In genomic region chr4:150581611-150582010, GRCh38 we compare ENCODE assay signal across 17 cellular contexts. TPM values are rescaled to one million over a fixed set of nuclear protein-coding genes. Genes with fewer than 3 reads are reported as not detected.
A peak's percentile ranks its signal among the peaks of the same experiment; 100 is the strongest.
DNase-seq lines count a peak whose midpoint lies in the region; ATAC-seq and TF ChIP-seq lines count a peak whose summit lies in the region.
"Had no signal": no experiment of that assay in that cellular context is flagged by ENCODE, and none has a peak within 500 bp of the region (broad histone marks: within the 10 kb centered on the region; RNA-seq: fewer than 3 reads in every experiment).

No MANE protein-coding gene starts in this region.

- H3K27me3 ChIP-seq in iPS DF 6.9 (ENCODE audit: control insufficient read depth, insufficient read depth, low read length), result peaks cover 21% of the 10 kb centered on the region
- H3K27me3 ChIP-seq: BLaER1 treated with 17β-estradiol and CSF1 and Interleukin-3, amounts not matched to agents 10 nM and 100 nM had no signal

- H3K4me3 ChIP-seq in astrocyte of the spinal cord (ENCODE audit: low read depth, low read length) (peak overlapping the region; percentile 57), iPS DF 6.9 (ENCODE audit: low read length) (peak overlapping the region; percentile 22; the same call in 1 of the 2 replicates)
- H3K4me3 ChIP-seq: BLaER1 treated with 17β-estradiol and CSF1 and Interleukin-3, amounts not matched to agents 10 nM and 100 nM; thoracic aorta had no signal

- H3K27ac ChIP-seq in iPS DF 6.9 (ENCODE audit: low read length), result no peak overlapping the region
- H3K27ac ChIP-seq: BLaER1 treated with 17β-estradiol and CSF1 and Interleukin-3, amounts not matched to agents 10 nM and 100 nM; parathyroid adenoma; thoracic aorta had no signal

- ATAC-seq in GM19351 (IDR thresholded peaks at IDR 0.05; ENCODE audit: unreplicated experiment) (no peak), HG03432 (IDR thresholded peaks at IDR 0.05; ENCODE audit: unreplicated experiment) (no peak), GM18907 (IDR thresholded peaks at IDR 0.05; ENCODE audit: unreplicated experiment) (no peak)

- H3K4me1 Mint-ChIP-seq in osteocyte (ENCODE audit: unreplicated experiment), result peaks cover 33% of the 10 kb centered on the region

- TF ChIP-seq CTCF in astrocyte of the spinal cord (IDR thresholded peaks at IDR 0.05; ENCODE audit: low read depth, low read length), result no peak
- TF ChIP-seq CTCF in osteocyte (IDR thresholded peaks at IDR 0.05), result no peak

- in situ Hi-C loops in astrocyte of the spinal cord (cut with HindIII; ENCODE audit: low sequenced_read_pairs), result no loop called here

- no peaks in the 10 kb centered on the region for H3K9me3 Mint-ChIP-seq in osteocyte (ENCODE audit: unreplicated experiment)
- H3K9me3 Mint-ChIP-seq: immature natural killer cell had no signal

- H3K4me1 ChIP-seq in iPS DF 6.9 (ENCODE audit: control insufficient read depth, insufficient read depth, low read length), result peaks cover 3% of the 10 kb centered on the region; the same call in 1 of the 2 replicates
- H3K4me1 ChIP-seq: BLaER1 treated with 17β-estradiol and CSF1 and Interleukin-3, amounts not matched to agents 10 nM and 100 nM; parathyroid adenoma had no signal

- H3K36me3 Mint-ChIP-seq in osteocyte (ENCODE audit: unreplicated experiment), result peaks cover 22% of the 10 kb centered on the region

- peak overlapping the region; percentile 99 for H3K4me3 Mint-ChIP-seq in osteocyte (ENCODE audit: unreplicated experiment)
- H3K4me3 Mint-ChIP-seq: activated CD4-positive, alpha-beta memory T cell treated with anti-CD3 and anti-CD28 coated beads for 36 hours; immature natural killer cell had no signal

- no CpG with 5 or more reads among the region's 10 CpGs for WGBS in iPS DF 6.9 (ENCODE audit: insufficient coverage, insufficient read length)

- peak overlapping the region; percentile 98 for H3K27ac Mint-ChIP-seq in osteocyte (ENCODE audit: unreplicated experiment)
- H3K27ac Mint-ChIP-seq: activated CD4-positive, alpha-beta memory T cell treated with anti-CD3 and anti-CD28 coated beads for 36 hours had no signal

- no peaks in the 10 kb centered on the region for H3K36me3 ChIP-seq in iPS DF 6.9 (ENCODE audit: control insufficient read depth, insufficient read depth, low read length)
- H3K36me3 ChIP-seq: thoracic aorta had no signal

- H3K9me3 ChIP-seq in iPS DF 6.9 (ENCODE audit: control insufficient read depth, insufficient read depth, low read length), result no peaks in the 10 kb centered on the region
- H3K9me3 ChIP-seq: thoracic aorta had no signal

- DNase-seq in H4 (ENCODE audit: low spot score) (peak; percentile 94), astrocyte of the spinal cord (ENCODE audit: low read depth, low spot score) (peak; percentile 76), iPS DF 6.9 (ENCODE audit: low read depth, low spot score) (no peak), osteocyte (ENCODE audit: extremely low spot score, unreplicated experiment) (peak; percentile 90), NCI-H2227 (lab: John Stamatoyannopoulos, UW; ENCODE audit: unreplicated experiment) (no peak)
- DNase-seq: activated CD4-positive, alpha-beta memory T cell treated with anti-CD3 and anti-CD28 coated beads for 36 hours; activated naive CD4-positive, alpha-beta T cell treated with Interleukin-2 at 50 U/mL for 16 hours; immature natural killer cell; KBM-7; NCI-H2081; T-helper 2 cell had no signal

- no peaks in the 10 kb centered on the region for H3K27me3 Mint-ChIP-seq in osteocyte (ENCODE audit: unreplicated experiment)
- H3K27me3 Mint-ChIP-seq: activated CD4-positive, alpha-beta memory T cell treated with anti-CD3 and anti-CD28 coated beads for 36 hours had no signal

RNA-seq across cellular contexts. Expression of gene MAB21L2, which starts 0.3 kb away (rescaled TPM):
- 52.5 and 54.5 TPM in 2 replicates for total RNA-seq in H4 (2014; rRNA removed; shearing (Covaris generic))
- 67.2 and 72.1 TPM in 2 replicates for total RNA-seq in osteocyte
- total RNA-seq: activated CD4-positive, alpha-beta memory T cell treated with anti-CD3 and anti-CD28 coated beads for 36 hours had no signal

Comparison
In these comparisons a context has a peak if more than half of its experiments do, and no peak if none do; other contexts are left out.
1. DNase-seq: peak in H4 (single experiment), astrocyte of the spinal cord (single experiment) and osteocyte (single experiment); none in iPS DF 6.9 (single experiment) and NCI-H2227 (single experiment).